In the genomic region with DNA sequence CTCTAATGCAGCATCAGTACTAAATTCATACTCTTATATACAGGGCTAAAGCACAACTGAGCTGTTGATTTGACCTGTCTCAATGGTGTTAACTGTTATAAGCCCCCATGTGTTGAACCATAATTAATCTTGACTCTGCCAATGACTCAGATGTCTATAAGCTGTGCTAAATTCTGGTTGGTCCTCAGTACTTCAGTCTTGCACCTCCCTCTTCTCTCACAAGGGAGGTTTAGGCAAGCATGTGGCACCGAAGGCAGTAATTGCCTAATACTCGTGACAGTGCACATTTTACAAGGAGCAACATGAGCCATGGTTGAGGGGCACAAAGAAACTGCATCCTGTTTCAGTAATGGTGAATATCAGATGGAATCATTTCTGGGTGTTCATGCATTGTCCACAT, we compare ENCODE assay signal across 17 cellular contexts.
DNase-seq lines count a peak whose midpoint lies in the region; ATAC-seq, FAIRE-seq and TF ChIP-seq lines count a peak whose summit lies in the region.
"Had no signal": no experiment of that assay in that cellular context is flagged by ENCODE, and none has a peak within 500 bp of the region (broad histone marks: within the 10 kb centered on the region; RNA-seq: fewer than 3 reads in every experiment).

No MANE protein-coding gene starts in this region.

- H3K79me2 ChIP-seq in GM23338 (replicated peaks; ENCODE audit: insufficient read depth), result no peaks in the 10 kb centered on the region

- H3K4me3 ChIP-seq in HAP-1, result peak overlapping the region; percentile 52; the same call in 1 of the 2 replicates
- peak overlapping the region; percentile 0 to 69 for H3K4me3 ChIP-seq in kidney (ENCODE audit: low read length in 2 of 2)
- no peak overlapping the region for H3K4me3 ChIP-seq in GM23338

- H3K27me3 Mint-ChIP-seq in GM23338 (ENCODE audit: insufficient read depth, low read depth, poor library complexity), result no peaks in the 10 kb centered on the region
- no peaks in the 10 kb centered on the region for H3K27me3 Mint-ChIP-seq in activated T-cell treated with anti-CD3 and anti-CD28 coated beads, Interleukin-2, amount 50 U/mL, for 72 hours (ENCODE audit: low read depth)

- H3K36me3 ChIP-seq in HAP-1 (replicated peaks) (peaks cover 34% of the 10 kb centered on the region), kidney (ENCODE audit: control insufficient read depth in 1 of 2, insufficient read depth in 2 of 2, low read length in 2 of 2) (peaks cover 3 to 5% of the 10 kb centered on the region in 2 donors), GM23338 (ENCODE audit: insufficient read depth) (no peaks in the 10 kb centered on the region)

- no peak for ATAC-seq in GM23338
- no peak for ATAC-seq in GM18867 (IDR thresholded peaks at IDR 0.05; ENCODE audit: unreplicated experiment)
- ATAC-seq in activated T-cell treated with anti-CD3 and anti-CD28 coated beads, Interleukin-2, amount 50 U/mL, for 72 hours (replicated peaks in 1 of 2), result no peak

- no peak overlapping the region for H3K9ac ChIP-seq in kidney (ENCODE audit: low read length in 2 of 2)

- no peaks in the 10 kb centered on the region for H3K9me3 Mint-ChIP-seq in GM23338
- no peaks in the 10 kb centered on the region for H3K9me3 Mint-ChIP-seq in activated T-cell treated with anti-CD3 and anti-CD28 coated beads, Interleukin-2, amount 50 U/mL, for 72 hours

- H3K4me2 ChIP-seq in GM23338, result no peak overlapping the region

- TF ChIP-seq CTCF in kidney (IDR thresholded peaks at IDR 0.05; ENCODE audit: borderline replicate concordance, extremely low read depth, insufficient read depth) (no peak), GM23338 (conservative IDR thresholded peaks at IDR 0.05; ENCODE audit: low read depth in 2 of 2) (no peak)

- no peak overlapping the region; the same call in none of the 2 replicates for H3K27ac Mint-ChIP-seq in GM23338
- H3K27ac Mint-ChIP-seq in activated T-cell treated with anti-CD3 and anti-CD28 coated beads, Interleukin-2, amount 50 U/mL, for 72 hours, result no peak overlapping the region

- peak overlapping the region in 1 of 2 donors; percentile 29 for H3K27ac ChIP-seq in kidney (ENCODE audit: low read depth in 2 of 2, low read length in 2 of 2)
- no peak overlapping the region for H3K27ac ChIP-seq in GM23338 (ENCODE audit: low read depth)
- H3K27ac ChIP-seq: C4-2B had no signal

- in situ Hi-C loops in HAP-1 (cut with MboI; ENCODE audit: low sequenced_read_pairs), result no loop called here

- H3K27me3 ChIP-seq in HAP-1 (ENCODE audit: low read depth) (no peaks in the 10 kb centered on the region), GM23338 (ENCODE audit: insufficient read depth) (no peaks in the 10 kb centered on the region)

- no peaks in the 10 kb centered on the region for H4K20me1 ChIP-seq in GM23338 (replicated peaks; ENCODE audit: insufficient read depth)

- H3K4me1 Mint-ChIP-seq in GM23338, result no peaks in the 10 kb centered on the region; the same call in 1 of the 3 replicates
- H3K4me1 Mint-ChIP-seq in activated T-cell treated with anti-CD3 and anti-CD28 coated beads, Interleukin-2, amount 50 U/mL, for 72 hours (ENCODE audit: low read depth), result no peaks in the 10 kb centered on the region

- DNase-seq in AML-193 (lab: John Stamatoyannopoulos, UW) (peak; percentile 3 to 4), HAP-1 (ENCODE audit: low spot score in 2 of 2) (peak; percentile 60 to 66), OCI-M1 (lab: John Stamatoyannopoulos, UW) (peak; percentile 46), kidney (no peak), GM23338 (ENCODE audit: low spot score) (no peak)
- DNase-seq in activated T-cell treated with anti-CD3 and anti-CD28 coated beads, Interleukin-2, amount 50 U/mL, for 72 hours, result no peak
- DNase-seq: DMS 273 treated with DMSO at 0.1 percent for 48 hours, DND-41, HCEC 1CT, NCI-H1436, NCI-H2029, NCI-H526 treated with DMSO at 0.1 percent for 48 hours, SHP77, T-helper 1 cell had no signal

- no peaks in the 10 kb centered on the region for H3K36me3 Mint-ChIP-seq in GM23338 (ENCODE audit: low read depth)
- H3K36me3 Mint-ChIP-seq in activated T-cell treated with anti-CD3 and anti-CD28 coated beads, Interleukin-2, amount 50 U/mL, for 72 hours (ENCODE audit: insufficient read depth in 2 of 2), result no peaks in the 10 kb centered on the region

- no peak overlapping the region for H2AFZ ChIP-seq in GM23338

- peaks cover 40% of the 10 kb centered on the region for H3K4me1 ChIP-seq in HAP-1
- H3K4me1 ChIP-seq in kidney (ENCODE audit: control insufficient read depth in 1 of 2, insufficient read depth in 1 of 2, low read depth in 1 of 2, low read length in 2 of 2), result peaks cover 0 to 3% of the 10 kb centered on the region in 2 donors
- H3K4me1 ChIP-seq in GM23338 (ENCODE audit: insufficient read depth), result no peaks in the 10 kb centered on the region

- no peaks in the 10 kb centered on the region for H3K9me3 ChIP-seq in HAP-1
- no peaks in the 10 kb centered on the region for H3K9me3 ChIP-seq in kidney (ENCODE audit: control insufficient read depth in 1 of 2, low read length in 2 of 2)

- no peaks in the 10 kb centered on the region for H3K9me2 ChIP-seq in GM23338 (ENCODE audit: insufficient read depth)

- H3F3A ChIP-seq in GM23338 (replicated peaks; ENCODE audit: low read depth), result no peaks in the 10 kb centered on the region

- no peak overlapping the region for H3K4me3 Mint-ChIP-seq in GM23338
- no peak overlapping the region for H3K4me3 Mint-ChIP-seq in activated T-cell treated with anti-CD3 and anti-CD28 coated beads, Interleukin-2, amount 50 U/mL, for 72 hours

- no peak for FAIRE-seq in kidney (lab: Jason Lieb, UNC)
- FAIRE-seq: G401.6 had no signal

- intact Hi-C loops in kidney (cut with DNase I), result no loop called here

TF ChIP-seq in GM23338, 12 proteins besides CTCF, POLR2A, EP300 and RAD21:
- TF ChIP-seq EZH2 (IDR thresholded peaks at IDR 0.05; ENCODE audit: low read depth, unreplicated experiment) (no peak), ZNF114 (CRISPR knock-in tag; IDR thresholded peaks at IDR 0.05) (no peak), NANOG (IDR thresholded peaks at IDR 0.05; ENCODE audit: borderline replicate concordance) (no peak)

Comparison
In these comparisons a context has a peak if more than half of its experiments do, and no peak if none do; other contexts are left out.
1. DNase-seq: peak in AML-193 (2 of 2), HAP-1 (2 of 2) and OCI-M1 (single experiment); none in kidney (single experiment), GM23338 (single experiment) and activated T-cell treated with anti-CD3 and anti-CD28 coated beads, Interleukin-2, amount 50 U/mL, for 72 hours (0 of 2).